21 cellular contexts compared by ENCODE assay signal in the genomic region with DNA sequence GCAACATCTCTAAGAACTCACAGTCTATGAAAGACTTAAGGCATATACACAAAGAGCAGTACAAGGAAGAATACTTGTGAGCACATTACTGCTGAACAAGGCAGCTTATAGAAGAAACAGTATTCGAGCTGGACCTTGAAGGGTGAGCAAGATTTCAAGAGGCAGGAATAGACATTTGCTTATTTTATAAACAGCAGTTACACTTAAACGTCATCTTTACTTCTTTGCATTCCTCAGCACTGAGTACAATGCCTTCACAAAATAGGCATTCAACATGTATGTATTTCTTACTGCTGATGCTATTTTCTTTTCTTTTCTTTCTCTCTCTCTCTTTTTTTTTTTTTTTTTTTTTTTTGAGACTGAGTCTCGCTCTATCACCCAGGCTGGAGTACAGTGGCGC.
"Had no signal": no experiment of that assay in that cellular context is flagged by ENCODE, and none has a peak within 500 bp of the region (broad histone marks: within the 10 kb centered on the region; RNA-seq: fewer than 3 reads in every experiment).

No MANE protein-coding gene starts in this region.

- H3K27me3 ChIP-seq: ascending aorta, heart left ventricle, ovary, testis, upper lobe of right lung had no signal

- H3K36me3 ChIP-seq: ascending aorta, heart left ventricle, ovary, upper lobe of right lung had no signal

- H3K27me3 Mint-ChIP-seq: activated CD8-positive, alpha-beta memory T cell treated with anti-CD3 and anti-CD28 coated beads, Interleukin-2, amount 10 ng/mL, durations not matched to agents 7 days and 5 days; activated T-cell treated with anti-CD3 and anti-CD28 coated beads, Interleukin-2, amount 50 U/mL, for 24 hours; stimulated activated naive CD8-positive, alpha-beta T cell treated with anti-CD3 and anti-CD28 coated beads, Interleukin-15, amount 100 ng/mL, for 72 hours had no signal

- H3K4me1 Mint-ChIP-seq: activated CD8-positive, alpha-beta memory T cell treated with anti-CD3 and anti-CD28 coated beads, Interleukin-2, amount 10 ng/mL, durations not matched to agents 7 days and 5 days; stimulated activated naive CD8-positive, alpha-beta T cell treated with anti-CD3 and anti-CD28 coated beads, Interleukin-15, amount 100 ng/mL, for 72 hours had no signal

- H3K36me3 Mint-ChIP-seq: activated CD8-positive, alpha-beta memory T cell treated with anti-CD3 and anti-CD28 coated beads, Interleukin-2, amount 10 ng/mL, durations not matched to agents 7 days and 5 days; activated naive CD4-positive, alpha-beta T cell treated with anti-CD3 and anti-CD28 coated beads, Interleukin-2, amount 50 U/mL, for 72 hours had no signal

- FAIRE-seq: frontal cortex, TTC549 had no signal

- DNase-seq: activated CD4-positive, alpha-beta T cell treated with anti-CD3 and anti-CD28 coated beads, Interleukin-2, amount 50 U/mL, for 4 hours; activated CD4-positive, CD25-positive, alpha-beta regulatory T cell; activated CD8-positive, alpha-beta memory T cell treated with anti-CD3 and anti-CD28 coated beads, Interleukin-2, amount 10 ng/mL, durations not matched to agents 7 days and 5 days; activated effector memory CD4-positive, alpha-beta T cell treated with Interleukin-2 at 50 U/mL for 16 hours; activated T-cell treated with anti-CD3 and anti-CD28 coated beads, Interleukin-2, amount 50 U/mL, for 24 hours; caudate nucleus; effector memory CD4-positive, alpha-beta T cell; heart left ventricle; islet precursor cell; ovary; stimulated activated CD4-positive, alpha-beta T cell treated with anti-CD3 and anti-CD28 coated beads, Interleukin-15, amount 100 ng/mL, for 24 hours; stimulated activated CD4-positive, alpha-beta T cell treated with anti-CD3 and anti-CD28 coated beads, Interleukin-4, amount 100 ng/mL, for 24 hours; stimulated activated naive CD8-positive, alpha-beta T cell treated with anti-CD3 and anti-CD28 coated beads, Interleukin-15, amount 100 ng/mL, for 72 hours; T-helper 2 cell; testis; upper lobe of right lung had no signal

- H3K27ac ChIP-seq: ascending aorta, coronary artery, heart left ventricle, ovary, testis, upper lobe of right lung had no signal

- H3K9me3 ChIP-seq: ascending aorta, heart left ventricle, ovary, testis, upper lobe of right lung had no signal

- H3K4me3 ChIP-seq: ascending aorta, coronary artery, heart left ventricle, ovary, testis, upper lobe of right lung had no signal

- H3K27ac Mint-ChIP-seq: activated CD8-positive, alpha-beta memory T cell treated with anti-CD3 and anti-CD28 coated beads, Interleukin-2, amount 10 ng/mL, durations not matched to agents 7 days and 5 days; activated naive CD4-positive, alpha-beta T cell treated with anti-CD3 and anti-CD28 coated beads, Interleukin-2, amount 50 U/mL, for 72 hours; activated T-cell treated with anti-CD3 and anti-CD28 coated beads, Interleukin-2, amount 50 U/mL, for 24 hours; stimulated activated naive CD8-positive, alpha-beta T cell treated with anti-CD3 and anti-CD28 coated beads, Interleukin-15, amount 100 ng/mL, for 72 hours had no signal

- H3K4me3 Mint-ChIP-seq: activated CD8-positive, alpha-beta memory T cell treated with anti-CD3 and anti-CD28 coated beads, Interleukin-2, amount 10 ng/mL, durations not matched to agents 7 days and 5 days; activated T-cell treated with anti-CD3 and anti-CD28 coated beads, Interleukin-2, amount 50 U/mL, for 24 hours; stimulated activated naive CD8-positive, alpha-beta T cell treated with anti-CD3 and anti-CD28 coated beads, Interleukin-15, amount 100 ng/mL, for 72 hours had no signal

- ATAC-seq: activated CD8-positive, alpha-beta memory T cell treated with anti-CD3 and anti-CD28 coated beads, Interleukin-2, amount 10 ng/mL, durations not matched to agents 7 days and 5 days; activated naive CD4-positive, alpha-beta T cell treated with anti-CD3 and anti-CD28 coated beads, Interleukin-2, amount 50 U/mL, for 72 hours; heart left ventricle; stimulated activated naive CD8-positive, alpha-beta T cell treated with anti-CD3 and anti-CD28 coated beads, Interleukin-15, amount 100 ng/mL, for 72 hours; upper lobe of right lung had no signal

- H3K4me1 ChIP-seq: ascending aorta, heart left ventricle, upper lobe of right lung had no signal
